Comparison of ENCODE assay signal across 8 cellular contexts in genomic region chr7:12403287-12404181, GRCh38. TPM values are rescaled to one million over a fixed set of nuclear protein-coding genes. Genes with fewer than 3 reads are reported as not detected.
DNase-seq lines count a peak whose midpoint lies in the region; ATAC-seq and TF ChIP-seq lines count a peak whose summit lies in the region.

Gene VWDE, minus strand, starts transcription at chr7:12403865. Its CDS starts 149 bp downstream, at chr7:12403716.

- ATAC-seq in GM18858 (IDR thresholded peaks at IDR 0.05; ENCODE audit: unreplicated experiment) = peak; percentile 39

- peak within 1 kb of the TSS; percentile 73 for H3K27ac Mint-ChIP-seq in glutamatergic neuron (ENCODE audit: unreplicated experiment)

- peak within 1 kb of the TSS; percentile 95 for H3K4me3 Mint-ChIP-seq in glutamatergic neuron (ENCODE audit: unreplicated experiment)

- peaks cover 2% of the 10 kb centered on the region for H3K36me3 Mint-ChIP-seq in glutamatergic neuron (ENCODE audit: unreplicated experiment)

- TF ChIP-seq CTCF in glutamatergic neuron (IDR thresholded peaks at IDR 0.05; ENCODE audit: partially characterized antibody, unreplicated experiment) = no peak

- H3K27me3 Mint-ChIP-seq in glutamatergic neuron (ENCODE audit: unreplicated experiment) = no peaks in the 10 kb centered on the region

- H3K9me3 Mint-ChIP-seq in glutamatergic neuron (ENCODE audit: unreplicated experiment) = peaks cover 6% of the 10 kb centered on the region

- peak; percentile 18 for DNase-seq in HT1080 (ENCODE audit: low read depth)
- DNase-seq in NOMO-1 treated with dmso at 0.1 percent for 144 hours (lab: John Stamatoyannopoulos, UW; ENCODE audit: unreplicated experiment) = peak; percentile 28
- DNase-seq in activated T-helper 1 cell treated with anti-CD3 and anti-CD28 coated beads, Interleukin-2, amount 50 U/mL, for 16 hours (ENCODE audit: low read depth in 1 of 2, low spot score in 1 of 2) = peak; percentile 11 to 21
- DNase-seq in glutamatergic neuron = peak; percentile 67
- peak; percentile 83 for DNase-seq in posterior vena cava (ENCODE audit: low spot score)
- DNase-seq in globus pallidus (ENCODE audit: low spot score) = no peak
- no peak for DNase-seq in NAMALWA (ENCODE audit: low spot score)

- H3K4me1 Mint-ChIP-seq in glutamatergic neuron (ENCODE audit: low read depth, unreplicated experiment) = no peaks in the 10 kb centered on the region

- intact Hi-C loops in posterior vena cava (cut with DNase I) = no loop called here

RNA-seq across cellular contexts. Expression of gene VWDE, which starts in this region (rescaled TPM):
- total RNA-seq in HT1080 (2014; rRNA removed; shearing (Covaris generic)) = 1.1 and 1.6 TPM in 2 replicates
- polyA plus RNA-seq in HT1080 (2015; cell fraction: cytosol; rRNA removed) = 0.53 and 0.59 TPM in 2 replicates
- 3.7 and 3.9 TPM in 2 replicates for polyA plus RNA-seq in HT1080 (2015; cell fraction: nucleus; rRNA removed)
- total RNA-seq in glutamatergic neuron (ENCODE audit: unreplicated experiment) = 12.4 TPM
- under 1 TPM; 0.09 to 0.10 TPM for total RNA-seq in posterior vena cava

Comparison
In these comparisons a context has a peak if more than half of its experiments do, and no peak if none do; other contexts are left out.
1. Peak in DNase-seq in posterior vena cava; RNA of the gene not detected or under 1 TPM.
2. DNase-seq: peak in HT1080 (single experiment), NOMO-1 treated with dmso at 0.1 percent for 144 hours (single experiment), activated T-helper 1 cell treated with anti-CD3 and anti-CD28 coated beads, Interleukin-2, amount 50 U/mL, for 16 hours (2 of 2) and glutamatergic neuron (single experiment); none in globus pallidus (single experiment) and NAMALWA (single experiment).